Comparison of ENCODE assay signal across 13 cellular contexts in genomic region chr13:45162194-45162593, GRCh38. TPM values are rescaled to one million over a fixed set of nuclear protein-coding genes. Genes with fewer than 3 reads are reported as not detected.
DNase-seq lines count a peak whose midpoint lies in the region; ATAC-seq and TF ChIP-seq lines count a peak whose summit lies in the region.
"Had no signal": no experiment of that assay in that cellular context is flagged by ENCODE, and none has a peak within 500 bp of the region (broad histone marks: within the 10 kb centered on the region; RNA-seq: fewer than 3 reads in every experiment).

No MANE protein-coding gene starts in this region.

- peaks cover 0 to 20% of the 10 kb centered on the region in 2 donors for H3K36me3 ChIP-seq in gastroesophageal sphincter
- H3K36me3 ChIP-seq in transverse colon: peaks cover 0 to 5% (median 0%) of the 10 kb centered on the region in 4 donors

- H3K9me3 ChIP-seq in gastroesophageal sphincter (no peaks in the 10 kb centered on the region), transverse colon (no peaks in the 10 kb centered on the region)

- intact Hi-C loops in transverse colon (cut with DNase I; ENCODE audit: low total_unique reads): no loop called here

- ATAC-seq in gastroesophageal sphincter (no peak), HG02852 (IDR thresholded peaks at IDR 0.05; ENCODE audit: unreplicated experiment) (no peak)

- H3K4me1 ChIP-seq in gastroesophageal sphincter (peaks cover 0 to 8% (median 2%) of the 10 kb centered on the region in 3 donors), transverse colon (peaks cover 7 to 21% (median 11%) of the 10 kb centered on the region in 4 donors)

- in situ Hi-C loops in astrocyte of the spinal cord (cut with HindIII; ENCODE audit: low sequenced_read_pairs): no loop called here
- in situ Hi-C loops in transverse colon (cut with MboI; ENCODE audit: low pct_ligation_motif_present in 1 of 4, low pct_unique_long_range_greater_than_20kb in 1 of 4, low sequenced_read_pairs in 3 of 4): no loop called here

- H3K4me3 ChIP-seq in astrocyte of the spinal cord (ENCODE audit: low read depth, low read length) (no peak overlapping the region), gastroesophageal sphincter (no peak overlapping the region), transverse colon (no peak overlapping the region)

- H3K27ac ChIP-seq in gastroesophageal sphincter (peak overlapping the region in 3 of 4 donors; percentile 4 to 46 (median 11)), transverse colon (peak overlapping the region; percentile 50 to 80 (median 74))

- no peak for TF ChIP-seq EP300 in gastroesophageal sphincter (IDR thresholded peaks at IDR 0.05)
- no peak for TF ChIP-seq EP300 in transverse colon (IDR thresholded peaks at IDR 0.05; ENCODE audit: low read depth)

- TF ChIP-seq POLR2A in gastroesophageal sphincter (IDR thresholded peaks at IDR 0.05): no peak
- TF ChIP-seq POLR2A in transverse colon (IDR thresholded peaks at IDR 0.05): no peak

- DNase-seq in HT1080 (ENCODE audit: low read depth) (peak; percentile 12), astrocyte of the spinal cord (ENCODE audit: low read depth, low spot score) (peak; percentile 44), transverse colon (no peak), cerebellar cortex (ENCODE audit: low spot score) (no peak), 8988T (no peak)
- DNase-seq: NCI-H146, NCI-H526, SHP77, substantia nigra had no signal

- H3K27me3 ChIP-seq in gastroesophageal sphincter (no peaks in the 10 kb centered on the region), transverse colon (no peaks in the 10 kb centered on the region)

- WGBS in gastroesophageal sphincter (ENCODE audit: low coverage in 1 of 2), 2 donors: 83 to 100% methylated on average over 1 of the region's 1 CpG
- 67 to 83% methylated on average over 1 of the region's 1 CpG for WGBS in transverse colon (ENCODE audit: low coverage in 1 of 2), 2 donors

- TF ChIP-seq CTCF in astrocyte of the spinal cord (IDR thresholded peaks at IDR 0.05; ENCODE audit: low read depth, low read length): no peak
- TF ChIP-seq CTCF in gastroesophageal sphincter (IDR thresholded peaks at IDR 0.05): no peak
- TF ChIP-seq CTCF in transverse colon (IDR thresholded peaks at IDR 0.05): no peak

RNA-seq across cellular contexts. Expression of gene KCTD4, which starts 38.7 kb away (rescaled TPM):
- total RNA-seq in HT1080 (2014; rRNA removed; shearing (Covaris generic)): 0.07 and 0.40 TPM in 2 replicates
- 0.12 and 0.26 TPM in 2 replicates for polyA plus RNA-seq in HT1080 (2015; cell fraction: cytosol; rRNA removed)
- not detected in 2 replicates for polyA plus RNA-seq in HT1080 (2015; cell fraction: nucleus; rRNA removed)
- total RNA-seq in gastroesophageal sphincter (under 1 TPM in 1 of 4 donors, not detected in 3; 0.78 TPM), transverse colon (1 to 10 TPM in 2 of 4 donors, not detected in 2; 1.3 to 1.9 TPM)
- total RNA-seq: activated naive CD4-positive, alpha-beta T cell treated with anti-CD3 and anti-CD28 coated beads, Interleukin-2, amount 50 U/mL, for 72 hours; skeletal muscle tissue had no signal

RNA-seq across cellular contexts. Expression of gene GTF2F2, which starts 41.9 kb away (rescaled TPM):
- total RNA-seq in HT1080 (2014; rRNA removed; shearing (Covaris generic)): 54.1 and 55.2 TPM in 2 replicates
- polyA plus RNA-seq in HT1080 (2015; cell fraction: cytosol; rRNA removed): 61.9 and 68.9 TPM in 2 replicates
- 54.5 and 55.5 TPM in 2 replicates for polyA plus RNA-seq in HT1080 (2015; cell fraction: nucleus; rRNA removed)
- 10 to 100 TPM; 15.3 to 19.6 (median 17.7) TPM for total RNA-seq in gastroesophageal sphincter
- total RNA-seq in transverse colon: 10 to 100 TPM in 3 of 4 donors, 1 to 10 TPM in 1; 6.8 to 23.8 (median 13.5) TPM

Comparison
In these comparisons a context has a peak if more than half of its experiments do, and no peak if none do; other contexts are left out.
1. DNase-seq: peak in HT1080 (single experiment) and astrocyte of the spinal cord (single experiment); none in transverse colon (single experiment), cerebellar cortex (single experiment) and 8988T (single experiment).